1 cellular context compared by ENCODE assay signal in the genomic region with DNA sequence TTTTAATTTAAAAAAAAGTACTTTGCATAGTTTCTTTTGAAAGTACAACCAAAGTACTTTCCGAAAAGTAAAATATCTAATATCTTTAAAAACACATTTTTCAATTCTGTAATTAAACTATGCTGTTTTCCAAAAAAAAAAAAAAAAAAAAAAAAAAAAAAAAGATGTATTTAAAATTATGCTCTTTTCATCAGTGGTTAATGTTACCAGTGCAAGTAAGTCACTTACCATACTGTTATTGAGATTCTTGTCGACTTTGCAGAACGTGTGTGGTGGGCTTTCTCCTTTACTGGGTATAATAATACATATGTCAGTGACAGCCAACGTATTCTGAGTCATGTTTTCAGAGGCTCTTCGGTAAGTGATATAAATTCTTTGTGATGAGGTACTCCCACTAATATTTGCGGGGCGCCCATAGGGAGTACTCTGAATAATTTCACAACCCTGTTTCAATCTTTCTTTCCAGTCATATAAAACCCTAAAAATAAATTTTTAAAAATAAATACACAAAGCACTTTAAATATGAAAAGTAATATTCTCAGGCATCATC.
TF ChIP-seq lines count a peak whose summit lies in the region.

No MANE protein-coding gene starts in this region.

TF ChIP-seq in HEK293, 187 proteins besides CTCF, POLR2A, EP300 and RAD21 (continued from another document):
- no peak for TF ChIP-seq ZNF18 (tag by site-specific recombination; IDR thresholded peaks at IDR 0.05)
- no peak for TF ChIP-seq GFI1B (tag by site-specific recombination; IDR thresholded peaks at IDR 0.05)
